Comparison of ENCODE assay signal across 13 cellular contexts in the genomic region with DNA sequence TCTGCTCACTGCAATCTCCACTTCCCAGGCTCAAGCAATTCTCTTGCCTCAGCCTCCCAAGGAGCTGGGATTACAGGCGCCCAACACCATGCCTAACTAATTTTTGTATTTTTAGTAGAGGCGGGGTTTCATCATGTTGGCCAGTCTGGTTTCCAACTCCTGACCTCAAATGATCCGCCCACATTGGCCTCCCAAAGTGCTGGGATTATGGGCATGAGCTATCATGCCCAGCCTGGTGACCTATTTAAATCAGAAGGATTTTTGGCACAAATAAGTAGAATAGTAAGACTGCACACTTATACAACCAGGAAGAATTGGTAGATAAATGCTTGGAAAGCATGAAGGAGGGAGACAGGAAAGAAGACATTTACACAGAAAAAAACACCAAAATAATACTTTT.
"Had no signal": no experiment of that assay in that cellular context is flagged by ENCODE, and none has a peak within 500 bp of the region (broad histone marks: within the 10 kb centered on the region; RNA-seq: fewer than 3 reads in every experiment).

No MANE protein-coding gene starts in this region.

- DNase-seq: activated CD4-positive, alpha-beta T cell treated with anti-CD3 and anti-CD28 coated beads, Interleukin-2, amount 50 U/mL, for 48 hours; activated gamma-delta T cell; amniotic stem cell; colonic mucosa; gastrocnemius medialis; head of caudate nucleus; midbrain; nephron progenitor cell; nucleus accumbens; stimulated activated naive CD4-positive, alpha-beta T cell; SW 1271; T-helper 2 cell had no signal

- ATAC-seq: activated naive CD4-positive, alpha-beta T cell treated with anti-CD3 and anti-CD28 coated beads, Interleukin-2, amount 50 U/mL, for 72 hours; gastrocnemius medialis had no signal

- H3K27ac ChIP-seq: colonic mucosa, gastrocnemius medialis had no signal

- H3K9me3 ChIP-seq: colonic mucosa, gastrocnemius medialis had no signal

- H3K36me3 ChIP-seq: colonic mucosa had no signal

- H3K4me1 ChIP-seq: colonic mucosa, gastrocnemius medialis had no signal

- H3K27me3 ChIP-seq: colonic mucosa, gastrocnemius medialis had no signal

- H3K4me3 ChIP-seq: colonic mucosa, gastrocnemius medialis had no signal
